ENCODE assay signal across 16 cellular contexts in genomic region chr7:7265057-7265456, GRCh38.
DNase-seq lines count a peak whose midpoint lies in the region; ATAC-seq and TF ChIP-seq lines count a peak whose summit lies in the region.
"Had no signal": no experiment of that assay in that cellular context is flagged by ENCODE, and none has a peak within 500 bp of the region (broad histone marks: within the 10 kb centered on the region; RNA-seq: fewer than 3 reads in every experiment).

No MANE protein-coding gene starts in this region.

- ATAC-seq in GM21526 (IDR thresholded peaks at IDR 0.05; ENCODE audit: low FRiP score, unreplicated experiment): no peak

- DNase-seq in H4 (ENCODE audit: low spot score): peak; percentile 52
- DNase-seq in NCI-H69 (lab: John Stamatoyannopoulos, UW): peak; percentile 29
- DNase-seq in fibroblast of mammary gland (ENCODE audit: low read depth): peak; percentile 62
- DNase-seq in renal cortical epithelial cell (ENCODE audit: low read depth): peak; percentile 36
- no peak for DNase-seq in GM19238 (ENCODE audit: insufficient read length, low spot score)
- DNase-seq in NCI-H1092 (lab: John Stamatoyannopoulos, UW): no peak
- DNase-seq: activated CD4-positive, alpha-beta T cell treated with anti-CD3 and anti-CD28 coated beads for 1 hour; activated CD8-positive, alpha-beta memory T cell treated with anti-CD3 and anti-CD28 coated beads, Interleukin-2, amount 50 U/mL, for 4 hours; activated naive CD4-positive, alpha-beta T cell treated with anti-CD3 and anti-CD28 coated beads for 36 hours; caudate nucleus; effector memory CD4-positive, alpha-beta T cell; NCI-H2029; T-helper 2 cell had no signal

- no peak overlapping the region for H3K4me3 ChIP-seq in fibroblast of mammary gland (ENCODE audit: control insufficient read depth, low read depth, low read length)
- H3K4me3 ChIP-seq: neural progenitor cell, tibial nerve had no signal

- TF ChIP-seq CTCF in fibroblast of mammary gland (conservative IDR thresholded peaks at IDR 0.05; ENCODE audit: control insufficient read depth, insufficient read depth, low read depth, low read length): no peak

Comparison
In these comparisons a context has a peak if more than half of its experiments do, and no peak if none do; other contexts are left out.
1. DNase-seq: peak in H4 (single experiment), NCI-H69 (single experiment), fibroblast of mammary gland (single experiment) and renal cortical epithelial cell (single experiment); none in GM19238 (single experiment) and NCI-H1092 (single experiment).